Comparison of ENCODE assay signal across 17 cellular contexts in the genomic region with DNA sequence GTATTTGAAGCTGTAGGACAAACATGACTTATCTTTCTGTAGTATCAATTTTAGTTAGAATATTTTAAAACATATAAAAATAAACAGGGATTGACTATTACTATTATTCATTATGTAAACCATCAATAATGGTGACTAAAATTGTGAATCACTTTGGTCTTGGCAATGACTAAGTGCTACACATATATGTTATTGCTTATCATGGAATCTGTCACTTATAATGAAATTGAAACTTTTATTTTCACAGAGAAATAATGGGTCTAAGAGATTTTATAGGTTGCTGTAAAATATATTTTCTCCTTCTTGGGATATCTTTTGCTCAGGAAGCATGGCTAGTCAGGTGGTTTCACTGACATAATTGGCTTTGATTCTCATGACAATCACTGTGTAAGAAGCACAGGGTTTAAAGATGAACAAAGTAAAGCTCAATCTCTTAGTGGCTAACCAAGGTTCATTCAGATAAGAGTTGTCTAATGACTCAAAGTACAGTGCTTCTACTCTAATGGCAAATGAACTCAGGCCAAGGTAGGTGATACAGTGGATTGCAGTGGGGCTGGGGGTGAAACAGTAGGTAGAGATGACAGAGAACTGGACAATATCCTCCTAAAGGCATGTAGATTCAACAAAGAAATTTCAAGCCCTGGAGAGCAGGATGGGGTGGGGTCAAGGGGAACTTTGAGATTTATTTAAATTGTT.
"Had no signal": no experiment of that assay in that cellular context is flagged by ENCODE, and none has a peak within 500 bp of the region (broad histone marks: within the 10 kb centered on the region; RNA-seq: fewer than 3 reads in every experiment).

No MANE protein-coding gene starts in this region.

- H3K4me3 ChIP-seq: dorsolateral prefrontal cortex, lower lobe of right lung, psoas muscle, sigmoid colon, spleen, stomach, thyroid gland, vagina had no signal

- H3K4me1 ChIP-seq: lower lobe of right lung, psoas muscle, sigmoid colon, spleen, stomach, thyroid gland, vagina had no signal

- H3K27ac ChIP-seq: dorsolateral prefrontal cortex, lower lobe of right lung, psoas muscle, sigmoid colon, spleen, stomach, thyroid gland, vagina had no signal

- DNase-seq: dorsolateral prefrontal cortex; effector CD4-positive, alpha-beta T cell; left ventricle myocardium superior; lower lobe of right lung; naive thymus-derived CD8-positive, alpha-beta T cell; nephron progenitor cell; nucleus accumbens; psoas muscle; right cardiac atrium; sigmoid colon; spleen; stimulated activated CD4-positive, alpha-beta T cell treated with anti-CD3 and anti-CD28 coated beads, Interleukin-4, amount 100 ng/mL, for 4 hours; stimulated activated naive B cell treated with anti-CD40 and anti-IgM and Interleukin-4, amounts not matched to agents 10 μg/mL and 1 μg/mL and 100 μg/mL, for 72 hours; stomach; thyroid gland; trophoblast cell had no signal

- H3K27me3 ChIP-seq: dorsolateral prefrontal cortex, sigmoid colon, spleen, stomach, thyroid gland, vagina had no signal

- H3K9me3 ChIP-seq: lower lobe of right lung, psoas muscle, thyroid gland, vagina had no signal

- H3K36me3 ChIP-seq: lower lobe of right lung, sigmoid colon, spleen, stomach, thyroid gland, vagina had no signal

- ATAC-seq: left ventricle myocardium superior; lower lobe of right lung; naive thymus-derived CD8-positive, alpha-beta T cell; psoas muscle; right cardiac atrium; stimulated activated naive B cell treated with anti-CD40 and anti-IgM and Interleukin-4, amounts not matched to agents 10 μg/mL and 1 μg/mL and 100 μg/mL, for 72 hours had no signal
